Comparison of ENCODE assay signal across 13 cellular contexts in genomic region chr11:6771926-6772898, GRCh38. TPM values are rescaled to one million over a fixed set of nuclear protein-coding genes. Genes with fewer than 3 reads are reported as not detected.
A peak's percentile ranks its signal among the peaks of the same experiment; 100 is the strongest.
DNase-seq lines count a peak whose midpoint lies in the region; ATAC-seq, FAIRE-seq and TF ChIP-seq lines count a peak whose summit lies in the region.
"Had no signal": no experiment of that assay in that cellular context is flagged by ENCODE, and none has a peak within 500 bp of the region (broad histone marks: within the 10 kb centered on the region; RNA-seq: fewer than 3 reads in every experiment).

Gene OR2AG2 (minus strand): TSS chr11:6771976. CDS start chr11:6768957, 3,019 bp downstream.

- no peaks in the 10 kb centered on the region for H3K36me3 ChIP-seq in adrenal gland (replicated peaks in 1 of 2)
- H3K36me3 ChIP-seq: transverse colon had no signal

- H3K27ac ChIP-seq in adrenal gland, result no peak within 1 kb of the TSS
- H3K27ac ChIP-seq: VCaP had no signal

- no peak for TF ChIP-seq CTCF in adrenal gland (IDR thresholded peaks at IDR 0.05)
- no peak for TF ChIP-seq CTCF in nephron progenitor cell (IDR thresholded peaks at IDR 0.05)

- WGBS in adrenal gland, 4 donors, result 61 to 89% (median 80%) methylated on average over 3 to 4 of the region's 4 CpGs

- no peak within 1 kb of the TSS for H3K27ac Mint-ChIP-seq in T-helper 2 cell treated with Interferon-gamma antibody and Interleukin-4, amounts not matched to agents 5 μg/mL and 100 μg/mL, for 36 hours
- H3K27ac Mint-ChIP-seq in nephron progenitor cell, result no peak within 1 kb of the TSS

- no peaks in the 10 kb centered on the region for H3K4me1 Mint-ChIP-seq in T-helper 2 cell treated with Interferon-gamma antibody and Interleukin-4, amounts not matched to agents 5 μg/mL and 100 μg/mL, for 36 hours (ENCODE audit: low read depth)
- H3K4me1 Mint-ChIP-seq in nephron progenitor cell, result no peaks in the 10 kb centered on the region

- no peak for TF ChIP-seq POLR2A in GM12892 (IDR thresholded peaks at IDR 0.05; ENCODE audit: low read depth, low read length)
- TF ChIP-seq POLR2A in adrenal gland (IDR thresholded peaks at IDR 0.05), result no peak

- H3K9me3 Mint-ChIP-seq in T-helper 2 cell treated with Interferon-gamma antibody and Interleukin-4, amounts not matched to agents 5 μg/mL and 100 μg/mL, for 36 hours, result no peaks in the 10 kb centered on the region
- H3K9me3 Mint-ChIP-seq in nephron progenitor cell, result no peaks in the 10 kb centered on the region

- ATAC-seq in GM21381 (IDR thresholded peaks at IDR 0.05; ENCODE audit: unreplicated experiment), result peak; percentile 91
- ATAC-seq in HG03280 (IDR thresholded peaks at IDR 0.05; ENCODE audit: unreplicated experiment), result peak; percentile 85

- H3K4me3 Mint-ChIP-seq in T-helper 2 cell treated with Interferon-gamma antibody and Interleukin-4, amounts not matched to agents 5 μg/mL and 100 μg/mL, for 36 hours, result no peak within 1 kb of the TSS
- H3K4me3 Mint-ChIP-seq in nephron progenitor cell, result no peak within 1 kb of the TSS

- no peaks in the 10 kb centered on the region for H3K36me3 Mint-ChIP-seq in T-helper 2 cell treated with Interferon-gamma antibody and Interleukin-4, amounts not matched to agents 5 μg/mL and 100 μg/mL, for 36 hours (ENCODE audit: low read depth)
- no peaks in the 10 kb centered on the region for H3K36me3 Mint-ChIP-seq in nephron progenitor cell (ENCODE audit: low read depth)

- H3K9me3 ChIP-seq in adrenal gland (replicated peaks in 1 of 3), result no peaks in the 10 kb centered on the region
- H3K9me3 ChIP-seq: transverse colon had no signal

- H3K27me3 Mint-ChIP-seq in T-helper 2 cell treated with Interferon-gamma antibody and Interleukin-4, amounts not matched to agents 5 μg/mL and 100 μg/mL, for 36 hours (ENCODE audit: low read depth), result peaks cover 17% of the 10 kb centered on the region
- H3K27me3 Mint-ChIP-seq in nephron progenitor cell (ENCODE audit: low read depth, poor library complexity), result no peaks in the 10 kb centered on the region

- intact Hi-C loops in adrenal gland (cut with DNase I), result no loop called here

- DNase-seq in GM12892 (ENCODE audit: insufficient read length) (no peak), adrenal gland (peak in 4 of 7 donors; percentile 11 to 27 (median 20)), T-helper 9 cell (no peak), nephron progenitor cell (no peak), NCI-H1417 (lab: John Stamatoyannopoulos, UW) (no peak)
- no peak for DNase-seq in T-helper 2 cell treated with Interferon-gamma antibody and Interleukin-4, amounts not matched to agents 5 μg/mL and 100 μg/mL, for 36 hours (ENCODE audit: low spot score)
- DNase-seq: DMS79 treated with DMSO at 0.1 percent for 48 hours, hippocampal formation, Karpas-422, transverse colon had no signal

- peak; percentile 76 for FAIRE-seq in GM12892 (lab: Jason Lieb, UNC)

- H3K4me3 ChIP-seq in adrenal gland, result no peak within 1 kb of the TSS
- H3K4me3 ChIP-seq: transverse colon had no signal

- no peaks in the 10 kb centered on the region for H3K27me3 ChIP-seq in adrenal gland
- H3K27me3 ChIP-seq: transverse colon had no signal

- H3K4me1 ChIP-seq in adrenal gland (replicated peaks in 1 of 2), result no peaks in the 10 kb centered on the region
- H3K4me1 ChIP-seq: transverse colon had no signal

RNA-seq across cellular contexts. Expression of gene OR2AG2, which starts in this region (rescaled TPM):
- not detected for polyA plus RNA-seq in GM12892 (2012; ENCODE audit: missing spikeins)
- under 1 TPM in 3 of 8 donors, not detected in 5; 0.14 to 0.64 (median 0.18) TPM for total RNA-seq in adrenal gland
- under 1 TPM in 1 of 3 donors, not detected in 2; 0.27 TPM for polyA plus RNA-seq in adrenal gland

Comparison
In these comparisons a context has a peak if more than half of its experiments do, and no peak if none do; other contexts are left out.
1. Peak in DNase-seq in adrenal gland; RNA of the gene not detected or under 1 TPM.